1 cellular context compared by ENCODE assay signal in the genomic region with DNA sequence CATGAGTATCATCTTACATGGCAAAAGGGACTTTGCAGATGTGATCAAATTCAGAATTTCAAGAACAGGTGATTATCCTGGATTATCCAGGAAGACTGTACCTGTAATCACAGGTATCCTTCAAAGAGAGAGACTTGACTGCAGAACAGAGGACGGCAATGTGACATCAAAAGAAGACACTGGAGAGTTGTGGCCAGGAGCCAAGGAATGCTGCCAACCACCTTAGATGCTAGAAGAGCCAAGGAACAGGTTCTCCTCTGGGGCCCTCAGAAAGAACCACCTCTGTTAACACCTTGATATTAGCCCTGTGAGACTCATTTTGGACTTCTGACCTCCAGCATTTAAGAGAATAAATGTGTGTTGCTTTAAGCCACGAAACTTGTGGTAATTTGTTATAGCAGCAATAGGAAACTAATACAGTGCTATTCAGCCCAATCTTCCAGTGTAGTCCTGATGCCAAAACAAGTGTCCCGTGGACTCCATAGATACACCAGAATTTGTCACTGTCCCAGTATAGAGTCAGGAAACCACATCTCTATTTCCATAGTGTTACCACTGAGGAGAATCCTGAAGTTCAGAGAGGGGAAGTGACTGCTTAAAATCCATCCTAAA.
TF ChIP-seq lines count a peak whose summit lies in the region.

No MANE protein-coding gene starts in this region.

TF ChIP-seq in A549, 52 proteins besides CTCF, POLR2A, EP300 and RAD21 (continued from another document):
- TF ChIP-seq, protein P1, sequence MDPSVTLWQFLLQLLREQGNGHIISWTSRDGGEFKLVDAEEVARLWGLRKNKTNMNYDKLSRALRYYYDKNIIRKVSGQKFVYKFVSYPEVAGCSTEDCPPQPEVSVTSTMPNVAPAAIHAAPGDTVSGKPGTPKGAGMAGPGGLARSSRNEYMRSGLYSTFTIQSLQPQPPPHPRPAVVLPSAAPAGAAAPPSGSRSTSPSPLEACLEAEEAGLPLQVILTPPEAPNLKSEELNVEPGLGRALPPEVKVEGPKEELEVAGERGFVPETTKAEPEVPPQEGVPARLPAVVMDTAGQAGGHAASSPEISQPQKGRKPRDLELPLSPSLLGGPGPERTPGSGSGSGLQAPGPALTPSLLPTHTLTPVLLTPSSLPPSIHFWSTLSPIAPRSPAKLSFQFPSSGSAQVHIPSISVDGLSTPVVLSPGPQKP (IDR thresholded peaks at IDR 0.05; ENCODE audit: low read depth, low read length) = no peak
- TF ChIP-seq SMC3 (IDR thresholded peaks at IDR 0.05) = no peak
- TF ChIP-seq, protein P2, sequence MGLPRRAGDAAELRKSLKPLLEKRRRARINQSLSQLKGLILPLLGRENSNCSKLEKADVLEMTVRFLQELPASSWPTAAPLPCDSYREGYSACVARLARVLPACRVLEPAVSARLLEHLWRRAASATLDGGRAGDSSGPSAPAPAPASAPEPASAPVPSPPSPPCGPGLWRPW (IDR thresholded peaks at IDR 0.05) = no peak
